In the genomic region with DNA sequence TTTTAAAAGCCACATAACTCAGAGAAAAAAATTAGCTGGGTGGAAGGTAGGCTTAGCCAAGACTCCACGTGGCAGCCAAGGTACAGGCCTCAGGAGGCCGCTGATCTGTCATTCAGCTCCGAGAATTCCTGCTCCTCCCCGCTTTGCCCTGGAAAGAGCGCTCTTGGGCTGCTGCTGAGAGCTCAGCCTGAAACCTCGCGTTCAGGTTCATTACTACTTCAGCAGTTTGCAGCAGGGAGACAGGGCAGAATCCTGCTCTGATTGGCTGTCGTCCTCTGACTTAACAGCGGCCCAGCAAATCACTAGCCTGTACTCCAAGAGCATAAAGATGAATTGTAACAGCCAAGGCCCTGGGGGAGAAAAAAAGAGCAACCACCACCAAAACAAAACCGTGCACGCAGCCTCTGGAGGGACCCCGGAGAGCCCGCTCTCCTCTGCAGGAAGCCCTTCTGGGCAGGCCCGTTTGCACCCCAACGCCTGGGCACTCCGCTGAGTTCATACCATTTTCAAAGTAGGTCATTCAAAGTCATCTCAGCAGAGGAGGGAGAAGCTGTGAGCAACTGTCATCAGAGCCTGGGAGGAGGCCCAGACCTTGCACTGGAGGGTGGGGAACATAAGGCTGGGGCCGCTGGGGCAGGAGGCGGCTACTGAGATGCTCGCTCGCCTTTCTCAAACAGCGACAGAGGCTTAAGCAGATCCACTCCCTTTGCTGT, we compare ENCODE assay signal across 9 cellular contexts. TPM values are rescaled to one million over a fixed set of nuclear protein-coding genes. Genes with fewer than 3 reads are reported as not detected.
DNase-seq lines count a peak whose midpoint lies in the region; ATAC-seq and TF ChIP-seq lines count a peak whose summit lies in the region.
"Had no signal": no experiment of that assay in that cellular context is flagged by ENCODE, and none has a peak within 500 bp of the region (broad histone marks: within the 10 kb centered on the region; RNA-seq: fewer than 3 reads in every experiment).

No MANE protein-coding gene starts in this region.

- H3K27ac ChIP-seq in adrenal gland (peak overlapping the region in 3 of 5 donors; percentile 19 to 72 (median 41)), gastroesophageal sphincter (peak overlapping the region; percentile 39 to 83 (median 74)), upper lobe of right lung (no peak overlapping the region), esophagus squamous epithelium (peak overlapping the region in 1 of 4 donors; percentile 32)

- H3K27ac Mint-ChIP-seq in mesothelial cell of epicardium, result peak overlapping the region; percentile 87
- no peak overlapping the region for H3K27ac Mint-ChIP-seq in activated CD4-positive, alpha-beta memory T cell treated with anti-CD3 and anti-CD28 coated beads, Interleukin-2, amount 10 ng/mL, durations not matched to agents 7 days and 5 days

- H3K27me3 Mint-ChIP-seq in mesothelial cell of epicardium (ENCODE audit: low read depth), result no peaks in the 10 kb centered on the region
- no peaks in the 10 kb centered on the region for H3K27me3 Mint-ChIP-seq in activated CD4-positive, alpha-beta memory T cell treated with anti-CD3 and anti-CD28 coated beads, Interleukin-2, amount 10 ng/mL, durations not matched to agents 7 days and 5 days

- ATAC-seq in gastroesophageal sphincter (peak; percentile 88), upper lobe of right lung (peak; percentile 20)

- TF ChIP-seq EP300 in gastroesophageal sphincter (IDR thresholded peaks at IDR 0.05), result no peak

- no peaks in the 10 kb centered on the region for H3K27me3 ChIP-seq in adrenal gland
- no peaks in the 10 kb centered on the region for H3K27me3 ChIP-seq in gastroesophageal sphincter
- H3K27me3 ChIP-seq in upper lobe of right lung, result no peaks in the 10 kb centered on the region
- H3K27me3 ChIP-seq in esophagus squamous epithelium, result no peaks in the 10 kb centered on the region

- H3K4me1 ChIP-seq in adrenal gland (replicated peaks in 1 of 2) (peaks cover 0 to 5% of the 10 kb centered on the region in 2 donors), gastroesophageal sphincter (peaks cover 8 to 48% (median 12%) of the 10 kb centered on the region in 3 donors), upper lobe of right lung (peaks cover 4% of the 10 kb centered on the region), esophagus squamous epithelium (peaks cover 0 to 18% (median 0%) of the 10 kb centered on the region in 3 donors)

- TF ChIP-seq CTCF in adrenal gland (IDR thresholded peaks at IDR 0.05) (peak in 1 of 6 experiments; percentile 21), gastroesophageal sphincter (IDR thresholded peaks at IDR 0.05) (peak in 1 of 4 experiments; percentile 13), mesothelial cell of epicardium (IDR thresholded peaks at IDR 0.05; ENCODE audit: unreplicated experiment) (no peak), upper lobe of right lung (IDR thresholded peaks at IDR 0.05) (no peak), esophagus squamous epithelium (IDR thresholded peaks at IDR 0.05) (no peak)

- H3K9me3 ChIP-seq in adrenal gland (replicated peaks in 1 of 3) (no peaks in the 10 kb centered on the region), gastroesophageal sphincter (no peaks in the 10 kb centered on the region), upper lobe of right lung (no peaks in the 10 kb centered on the region), esophagus squamous epithelium (no peaks in the 10 kb centered on the region)

- TF ChIP-seq POLR2A in adrenal gland (IDR thresholded peaks at IDR 0.05) (peak; percentile 45 to 55), gastroesophageal sphincter (IDR thresholded peaks at IDR 0.05) (no peak), esophagus squamous epithelium (IDR thresholded peaks at IDR 0.05) (no peak)

- H3K9me3 Mint-ChIP-seq in mesothelial cell of epicardium, result no peaks in the 10 kb centered on the region
- no peaks in the 10 kb centered on the region for H3K9me3 Mint-ChIP-seq in activated CD4-positive, alpha-beta memory T cell treated with anti-CD3 and anti-CD28 coated beads, Interleukin-2, amount 10 ng/mL, durations not matched to agents 7 days and 5 days

- CTCF ChIA-PET in activated CD4-positive, alpha-beta memory T cell treated with anti-CD3 and anti-CD28 coated beads, Interleukin-2, amount 10 ng/mL, durations not matched to agents 7 days and 5 days (lab: Charles Lee), result no interaction called here

- intact Hi-C loops in adrenal gland (cut with DNase I), result no loop called here
- intact Hi-C loops in upper lobe of right lung (cut with DNase I), result no loop called here
- intact Hi-C loops in esophagus squamous epithelium (cut with DNase I), result no loop called here

- 19 to 31% (median 31%) methylated on average over 15 to 21 of the region's 21 CpGs for WGBS in adrenal gland, 4 donors
- 2 to 31% methylated on average over 5 to 9 of the region's 21 CpGs for WGBS in gastroesophageal sphincter (ENCODE audit: low coverage in 1 of 2), 2 donors
- 60 to 79% methylated on average over 13 to 15 of the region's 21 CpGs for WGBS in esophagus squamous epithelium, 2 donors

- no peaks in the 10 kb centered on the region for H3K36me3 Mint-ChIP-seq in mesothelial cell of epicardium
- H3K36me3 Mint-ChIP-seq in activated CD4-positive, alpha-beta memory T cell treated with anti-CD3 and anti-CD28 coated beads, Interleukin-2, amount 10 ng/mL, durations not matched to agents 7 days and 5 days (ENCODE audit: low read depth), result no peaks in the 10 kb centered on the region

- peaks cover 58% of the 10 kb centered on the region for H3K4me1 Mint-ChIP-seq in mesothelial cell of epicardium
- peaks cover 7% of the 10 kb centered on the region for H3K4me1 Mint-ChIP-seq in activated CD4-positive, alpha-beta memory T cell treated with anti-CD3 and anti-CD28 coated beads, Interleukin-2, amount 10 ng/mL, durations not matched to agents 7 days and 5 days

- H3K4me3 ChIP-seq in adrenal gland (peak overlapping the region in 1 of 4 donors; percentile 42), gastroesophageal sphincter (peak overlapping the region; percentile 17 to 34), upper lobe of right lung (no peak overlapping the region), esophagus squamous epithelium (no peak overlapping the region)

- H3K36me3 ChIP-seq in adrenal gland (replicated peaks in 1 of 2), result no peaks in the 10 kb centered on the region
- H3K36me3 ChIP-seq in gastroesophageal sphincter, result no peaks in the 10 kb centered on the region
- H3K36me3 ChIP-seq in upper lobe of right lung, result no peaks in the 10 kb centered on the region
- no peaks in the 10 kb centered on the region for H3K36me3 ChIP-seq in esophagus squamous epithelium

- POLR2A ChIA-PET in activated CD4-positive, alpha-beta memory T cell treated with anti-CD3 and anti-CD28 coated beads, Interleukin-2, amount 10 ng/mL, durations not matched to agents 7 days and 5 days (lab: Charles Lee), result no interaction called here

- peak overlapping the region; percentile 41 for H3K4me3 Mint-ChIP-seq in mesothelial cell of epicardium
- no peak overlapping the region for H3K4me3 Mint-ChIP-seq in activated CD4-positive, alpha-beta memory T cell treated with anti-CD3 and anti-CD28 coated beads, Interleukin-2, amount 10 ng/mL, durations not matched to agents 7 days and 5 days

- DNase-seq in adrenal gland, result peak; percentile 68 to 94 (median 78)
- DNase-seq in mesothelial cell of epicardium (ENCODE audit: low spot score in 2 of 2, unreplicated experiment in 2 of 2), result peak; percentile 45 to 57
- no peak for DNase-seq in upper lobe of right lung
- no peak for DNase-seq in esophagus squamous epithelium (lab: John Stamatoyannopoulos, UW)
- no peak for DNase-seq in DMS53 (lab: John Stamatoyannopoulos, UW)
- DNase-seq in activated CD4-positive, alpha-beta memory T cell treated with anti-CD3 and anti-CD28 coated beads, Interleukin-2, amount 10 ng/mL, durations not matched to agents 7 days and 5 days, result no peak
- DNase-seq in 8988T, result no peak
- DNase-seq: NCI-H2171 treated with DMSO at 0.1 percent for 48 hours had no signal

RNA-seq across cellular contexts. Expression of a gene that starts 42.2 kb away (rescaled TPM):
- total RNA-seq in adrenal gland, result 10 to 100 TPM; 19.1 to 51.3 (median 34.5) TPM
- 10 to 100 TPM in 1 of 3 donors, 1 to 10 TPM in 2; 3.4 to 10.7 (median 5.2) TPM for polyA plus RNA-seq in adrenal gland
- total RNA-seq in gastroesophageal sphincter, result 10 to 100 TPM; 38.7 to 78.3 (median 62.6) TPM
- total RNA-seq in mesothelial cell of epicardium, result 54.6 to 62.9 TPM (median 59.5 TPM) in 3 replicates
- 71.2 TPM for total RNA-seq in upper lobe of right lung
- total RNA-seq in esophagus squamous epithelium, result 10 to 100 TPM; 17.5 to 50.5 (median 28.5) TPM
- 10 to 100 TPM; 83.1 to 89.4 TPM for total RNA-seq in activated CD4-positive, alpha-beta memory T cell treated with anti-CD3 and anti-CD28 coated beads, Interleukin-2, amount 10 ng/mL, durations not matched to agents 7 days and 5 days

Comparison
In these comparisons a context has a peak if more than half of its experiments do, and no peak if none do; other contexts are left out.
1. DNase-seq: peak in adrenal gland (7 of 7) and mesothelial cell of epicardium (2 of 2); none in upper lobe of right lung (single experiment), esophagus squamous epithelium (single experiment), DMS53 (single experiment), activated CD4-positive, alpha-beta memory T cell treated with anti-CD3 and anti-CD28 coated beads, Interleukin-2, amount 10 ng/mL, durations not matched to agents 7 days and 5 days (single experiment) and 8988T (single experiment).
2. H3K4me3 ChIP-seq: peak in gastroesophageal sphincter (2 of 2); none in upper lobe of right lung (single experiment) and esophagus squamous epithelium (0 of 4).
3. POLR2A ChIP-seq: peak in adrenal gland (2 of 2); none in gastroesophageal sphincter (0 of 2) and esophagus squamous epithelium (0 of 4).